Comparison of ENCODE assay signal across 20 cellular contexts in the genomic region with DNA sequence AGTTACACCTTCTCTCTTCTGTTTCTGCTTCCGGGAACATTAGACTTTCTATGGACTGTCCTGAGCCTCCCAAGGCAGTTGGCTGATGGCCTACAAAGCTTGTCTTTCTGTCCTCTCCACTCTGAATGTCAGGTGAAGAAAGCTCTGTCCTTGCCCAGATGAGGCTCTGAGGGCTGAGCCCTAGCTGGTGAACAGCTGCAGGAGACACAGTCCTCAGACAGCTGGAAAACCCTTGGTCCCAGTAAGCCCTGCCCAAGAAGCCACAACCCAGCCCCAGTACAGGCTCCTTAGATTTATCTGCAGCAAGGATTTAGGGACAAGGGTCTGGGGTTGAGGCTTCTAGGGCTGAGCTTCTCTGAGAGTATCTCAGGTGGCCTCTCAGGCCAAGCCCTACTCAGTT. TPM values are rescaled to one million over a fixed set of nuclear protein-coding genes. Genes with fewer than 3 reads are reported as not detected.
"Had no signal": no experiment of that assay in that cellular context is flagged by ENCODE, and none has a peak within 500 bp of the region (broad histone marks: within the 10 kb centered on the region; RNA-seq: fewer than 3 reads in every experiment).

No MANE protein-coding gene starts in this region.

RNA-seq across cellular contexts. Expression of gene PSG1, which starts 26.3 kb away (rescaled TPM):
- total RNA-seq: chondrocyte, endodermal cell, endothelial cell of umbilical vein, esophagus mucosa, kidney epithelial cell, left colon, left ventricle myocardium superior, lung, mesenteric fat pad, mononuclear cell, natural killer cell, neural crest cell, ovary, progenitor cell of endocrine pancreas, skeletal muscle tissue, spleen, temporal lobe, upper lobe of left lung, uterus had no signal
- polyA plus RNA-seq: endothelial cell of umbilical vein, hepatocyte, lung, spleen had no signal
